Comparison of ENCODE assay signal across 7 cellular contexts in the genomic region with DNA sequence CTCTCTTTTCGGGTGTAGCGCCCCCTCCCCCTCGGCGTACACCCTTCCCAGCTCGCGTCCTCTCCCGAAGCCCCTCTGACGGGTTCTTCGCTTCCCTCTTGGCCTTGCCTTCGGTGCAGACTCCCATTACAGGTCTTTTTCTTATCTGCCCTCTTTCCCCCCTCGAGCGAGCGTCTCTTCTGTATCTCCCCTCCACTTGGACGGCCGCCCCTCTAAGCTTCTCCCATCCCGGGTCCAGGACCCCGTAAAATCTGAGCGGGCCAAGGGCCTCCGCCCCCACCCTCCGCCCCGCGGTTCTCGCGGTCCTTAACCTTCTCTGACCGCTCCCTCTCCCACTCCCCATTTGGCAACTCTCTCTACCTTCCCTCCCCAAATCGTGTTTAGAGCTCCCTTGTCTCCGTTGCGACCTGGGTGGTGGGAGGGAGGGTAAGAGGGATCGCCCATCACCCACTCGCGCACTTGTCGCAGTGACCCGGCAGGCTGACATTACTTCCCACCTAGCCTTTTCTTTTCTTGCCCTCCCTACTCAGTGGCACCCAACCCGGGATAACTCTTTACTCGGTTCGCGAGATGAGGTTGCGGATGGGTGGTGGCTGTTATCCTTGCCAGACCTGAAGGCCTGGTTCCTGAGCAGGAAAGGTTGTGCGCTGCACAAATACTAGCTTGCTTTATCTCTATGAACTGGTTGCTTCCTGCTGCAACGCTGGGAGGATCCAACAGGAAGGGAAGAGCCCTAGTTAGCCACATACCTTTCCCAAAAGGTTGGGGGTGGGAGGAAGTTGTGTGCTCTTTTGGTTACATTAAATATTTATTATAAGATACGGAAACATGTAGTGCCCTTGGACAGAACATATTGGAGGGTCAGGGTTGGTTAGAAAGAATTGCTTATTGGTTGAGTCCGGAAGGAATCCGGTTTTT. TPM values are rescaled to one million over a fixed set of nuclear protein-coding genes. Genes with fewer than 3 reads are reported as not detected.
DNase-seq lines count a peak whose midpoint lies in the region; ATAC-seq and TF ChIP-seq lines count a peak whose summit lies in the region.

No MANE protein-coding gene starts in this region.

- no peaks in the 10 kb centered on the region for H3K4me1 ChIP-seq in colonic mucosa

- peaks cover 38% of the 10 kb centered on the region for H3K4me1 Mint-ChIP-seq in stimulated activated effector memory CD8-positive, alpha-beta T cell treated with anti-CD3 and anti-CD28 coated beads, Interleukin-12 subunit alpha, Interleukin-12 subunit beta, amount 100 ng/mL, for 72 hours

- H3K27ac ChIP-seq in colonic mucosa, result peak overlapping the region; percentile 98

- no peaks in the 10 kb centered on the region for H3K9me3 ChIP-seq in colonic mucosa

- peaks cover 42% of the 10 kb centered on the region for H3K36me3 Mint-ChIP-seq in stimulated activated effector memory CD8-positive, alpha-beta T cell treated with anti-CD3 and anti-CD28 coated beads, Interleukin-12 subunit alpha, Interleukin-12 subunit beta, amount 100 ng/mL, for 72 hours

- H3K9ac ChIP-seq in colonic mucosa (ENCODE audit: low read depth in 2 of 2, low read length in 2 of 2), result peak overlapping the region; percentile 91 to 92

- peak overlapping the region; percentile 100 for H3K27ac Mint-ChIP-seq in stimulated activated effector memory CD8-positive, alpha-beta T cell treated with anti-CD3 and anti-CD28 coated beads, Interleukin-12 subunit alpha, Interleukin-12 subunit beta, amount 100 ng/mL, for 72 hours

- H3K36me3 ChIP-seq in colonic mucosa, result no peaks in the 10 kb centered on the region

- H3K27me3 ChIP-seq in colonic mucosa, result no peaks in the 10 kb centered on the region

- peak overlapping the region; percentile 99 for H3K4me3 Mint-ChIP-seq in stimulated activated effector memory CD8-positive, alpha-beta T cell treated with anti-CD3 and anti-CD28 coated beads, Interleukin-12 subunit alpha, Interleukin-12 subunit beta, amount 100 ng/mL, for 72 hours

- DNase-seq in HuH-7 (ENCODE audit: low spot score) (peak; percentile 32), colonic mucosa (peak; percentile 83), left colon (peak; percentile 65 to 71)
- peak in 1 of 2 donors; percentile 65 for DNase-seq in stimulated activated effector memory CD8-positive, alpha-beta T cell treated with anti-CD3 and anti-CD28 coated beads, Interleukin-12 subunit alpha, Interleukin-12 subunit beta, amount 100 ng/mL, for 72 hours (ENCODE audit: low spot score in 2 of 2)

- no peak for TF ChIP-seq CTCF in colonic mucosa (IDR thresholded peaks at IDR 0.05)

- no peaks in the 10 kb centered on the region for H3K9me3 Mint-ChIP-seq in stimulated activated effector memory CD8-positive, alpha-beta T cell treated with anti-CD3 and anti-CD28 coated beads, Interleukin-12 subunit alpha, Interleukin-12 subunit beta, amount 100 ng/mL, for 72 hours

- H3K4me3 ChIP-seq in GM08714 (ENCODE audit: low read length) (peak overlapping the region; percentile 82), colonic mucosa (peak overlapping the region; percentile 92)

- ATAC-seq in SK-N-SH treated with all-trans-retinoic acid at 6 μM for 48 hours (peak; percentile 52), left colon (peak; percentile 71), GM19455 (IDR thresholded peaks at IDR 0.05; ENCODE audit: unreplicated experiment) (no peak)
- no peak for ATAC-seq in stimulated activated effector memory CD8-positive, alpha-beta T cell treated with anti-CD3 and anti-CD28 coated beads, Interleukin-12 subunit alpha, Interleukin-12 subunit beta, amount 100 ng/mL, for 72 hours

- intact Hi-C loops in colonic mucosa (cut with DNase I), result no loop called here
- intact Hi-C loops in left colon (cut with DNase I, micrococcal nuclease), result no loop called here

TF ChIP-seq in SK-N-SH treated with all-trans-retinoic acid at 6 μM for 48 hours, 23 proteins besides CTCF, POLR2A, EP300 and RAD21:
- TF ChIP-seq SNAI2 (CRISPR knock-in tag; IDR thresholded peaks at IDR 0.05) (no peak), PPARA (CRISPR knock-in tag; IDR thresholded peaks at IDR 0.05; ENCODE audit: borderline replicate concordance) (no peak), ISL1 (CRISPR knock-in tag; IDR thresholded peaks at IDR 0.05) (no peak), ZC3H10 (CRISPR knock-in tag; IDR thresholded peaks at IDR 0.05) (no peak), CSRNP3 (CRISPR knock-in tag; IDR thresholded peaks at IDR 0.05) (no peak), TCF4 (CRISPR knock-in tag; IDR thresholded peaks at IDR 0.05; ENCODE audit: borderline replicate concordance) (no peak), ARNTL (CRISPR knock-in tag; IDR thresholded peaks at IDR 0.05; ENCODE audit: borderline replicate concordance, low read depth) (no peak), ZNF565 (CRISPR knock-in tag; conservative IDR thresholded peaks at IDR 0.05; ENCODE audit: low read depth) (no peak), ZFP30 (CRISPR knock-in tag; IDR thresholded peaks at IDR 0.05) (no peak), ESRRG (CRISPR knock-in tag; IDR thresholded peaks at IDR 0.05) (no peak), TSHZ2 (CRISPR knock-in tag; IDR thresholded peaks at IDR 0.05) (no peak), OSR1 (CRISPR knock-in tag; IDR thresholded peaks at IDR 0.05) (no peak), ZNF8 (CRISPR knock-in tag; IDR thresholded peaks at IDR 0.05) (no peak)
- TF ChIP-seq, protein P1, sequence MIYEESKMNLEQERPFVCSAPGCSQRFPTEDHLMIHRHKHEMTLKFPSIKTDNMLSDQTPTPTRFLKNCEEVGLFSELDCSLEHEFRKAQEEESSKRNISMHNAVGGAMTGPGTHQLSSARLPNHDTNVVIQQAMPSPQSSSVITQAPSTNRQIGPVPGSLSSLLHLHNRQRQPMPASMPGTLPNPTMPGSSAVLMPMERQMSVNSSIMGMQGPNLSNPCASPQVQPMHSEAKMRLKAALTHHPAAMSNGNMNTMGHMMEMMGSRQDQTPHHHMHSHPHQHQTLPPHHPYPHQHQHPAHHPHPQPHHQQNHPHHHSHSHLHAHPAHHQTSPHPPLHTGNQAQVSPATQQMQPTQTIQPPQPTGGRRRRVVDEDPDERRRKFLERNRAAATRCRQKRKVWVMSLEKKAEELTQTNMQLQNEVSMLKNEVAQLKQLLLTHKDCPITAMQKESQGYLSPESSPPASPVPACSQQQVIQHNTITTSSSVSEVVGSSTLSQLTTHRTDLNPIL (CRISPR knock-in tag; IDR thresholded peaks at IDR 0.05; ENCODE audit: low read depth), result no peak
- TF ChIP-seq, protein P2, sequence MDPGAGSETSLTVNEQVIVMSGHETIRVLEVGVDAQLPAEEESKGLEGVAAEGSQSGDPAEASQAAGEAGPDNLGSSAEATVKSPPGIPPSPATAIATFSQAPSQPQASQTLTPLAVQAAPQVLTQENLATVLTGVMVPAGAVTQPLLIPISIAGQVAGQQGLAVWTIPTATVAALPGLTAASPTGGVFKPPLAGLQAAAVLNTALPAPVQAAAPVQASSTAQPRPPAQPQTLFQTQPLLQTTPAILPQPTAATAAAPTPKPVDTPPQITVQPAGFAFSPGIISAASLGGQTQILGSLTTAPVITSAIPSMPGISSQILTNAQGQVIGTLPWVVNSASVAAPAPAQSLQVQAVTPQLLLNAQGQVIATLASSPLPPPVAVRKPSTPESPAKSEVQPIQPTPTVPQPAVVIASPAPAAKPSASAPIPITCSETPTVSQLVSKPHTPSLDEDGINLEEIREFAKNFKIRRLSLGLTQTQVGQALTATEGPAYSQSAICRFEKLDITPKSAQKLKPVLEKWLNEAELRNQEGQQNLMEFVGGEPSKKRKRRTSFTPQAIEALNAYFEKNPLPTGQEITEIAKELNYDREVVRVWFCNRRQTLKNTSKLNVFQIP (CRISPR knock-in tag; IDR thresholded peaks at IDR 0.05; ENCODE audit: borderline replicate concordance, low read depth), result no peak

RNA-seq across cellular contexts. Expression of gene RAB11A, which starts 0.9 kb away (rescaled TPM):
- total RNA-seq in colonic mucosa, result 100 to 1,000 TPM; 299 to 377 TPM
- 100 to 1,000 TPM; 334 to 358 TPM for total RNA-seq in left colon

Comparison
In these comparisons a context has a peak if more than half of its experiments do, and no peak if none do; other contexts are left out.
1. ATAC-seq: peak in SK-N-SH treated with all-trans-retinoic acid at 6 μM for 48 hours (single experiment) and left colon (single experiment); none in stimulated activated effector memory CD8-positive, alpha-beta T cell treated with anti-CD3 and anti-CD28 coated beads, Interleukin-12 subunit alpha, Interleukin-12 subunit beta, amount 100 ng/mL, for 72 hours (single experiment) and GM19455 (single experiment).